8 cellular contexts compared by ENCODE assay signal in the genomic region with DNA sequence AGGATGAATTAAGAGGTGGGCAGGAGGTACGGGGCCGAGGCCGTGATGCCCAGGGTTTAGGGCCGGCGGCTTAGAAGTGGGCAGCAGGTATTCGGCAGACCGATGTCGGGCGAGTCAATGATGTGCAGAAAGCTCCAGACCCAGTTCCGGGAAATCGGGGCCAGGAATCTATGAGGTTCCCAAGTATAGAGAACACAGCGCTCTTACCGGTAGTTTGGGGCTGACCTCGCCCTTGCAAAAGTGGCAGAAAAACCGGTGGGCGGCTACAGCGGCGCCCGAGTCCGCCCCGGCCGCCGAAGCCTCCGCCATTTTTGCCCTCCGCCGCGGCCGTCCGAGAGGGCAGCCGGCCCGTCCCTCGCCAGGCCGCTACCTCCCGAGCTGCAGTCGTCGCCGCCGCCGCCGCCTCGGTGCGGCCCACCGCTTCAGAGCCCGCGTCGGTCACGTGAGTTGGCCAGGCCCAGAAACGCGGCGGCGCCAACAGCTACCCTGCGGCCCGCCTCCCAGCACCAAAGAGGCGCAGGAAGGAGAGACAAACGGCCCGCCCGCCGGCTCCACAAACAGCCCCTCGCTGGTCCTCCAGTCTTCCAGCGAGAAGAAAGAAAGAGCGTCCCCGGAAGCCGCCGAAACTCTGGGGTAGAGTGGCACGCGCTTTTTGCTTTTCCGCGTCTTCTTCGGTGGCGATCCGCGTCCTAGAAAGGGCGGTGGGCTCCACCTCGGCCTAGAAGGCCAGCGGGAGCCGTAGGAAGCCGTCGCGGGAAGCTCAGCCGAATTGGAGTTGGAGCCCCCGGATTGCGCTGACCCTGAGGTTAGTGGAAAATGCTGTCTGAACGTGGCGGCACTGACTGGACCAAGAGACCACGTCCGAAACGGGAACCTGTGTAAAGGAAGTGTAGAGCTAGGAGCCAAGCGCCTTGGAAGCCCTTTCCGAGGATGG. TPM values are rescaled to one million over a fixed set of nuclear protein-coding genes. Genes with fewer than 3 reads are reported as not detected.
DNase-seq lines count a peak whose midpoint lies in the region; ATAC-seq and TF ChIP-seq lines count a peak whose summit lies in the region.

TSS of gene POLR3C (plus strand) at position 636 of the 934 bp plus-strand sequence. CDS start 1,577 bp downstream, outside the sequence.
TSS of gene RNF115 (minus strand) at position 531 of the 934 bp plus-strand sequence. CDS start at position 309, 222 bp downstream.

- TF ChIP-seq CTCF in psoas muscle (IDR thresholded peaks at IDR 0.05) = no peak

- peak; percentile 95 to 97 for DNase-seq in NCI-H187 (lab: John Stamatoyannopoulos, UW)
- peak; percentile 70 to 95 (median 81) for DNase-seq in T-helper 2 cell
- DNase-seq in amygdala (lab: John Stamatoyannopoulos, UW) = peak; percentile 28 to 92 (median 80)
- peak; percentile 96 for DNase-seq in left ventricle myocardium superior
- peak; percentile 94 to 97 for DNase-seq in psoas muscle

- intact Hi-C loops in left ventricle myocardium superior (cut with micrococcal nuclease) = no loop called here
- intact Hi-C loops in psoas muscle (cut with DNase I) = no loop called here

- H3K27me3 ChIP-seq in psoas muscle (ENCODE audit: insufficient read depth in 3 of 3, low read length in 2 of 3) = no peaks in the 10 kb centered on the region

- peak; percentile 83 for TF ChIP-seq POLR2A in GM15510 (IDR thresholded peaks at IDR 0.05; ENCODE audit: borderline replicate concordance, extremely low read depth, insufficient read length)

- 0 to 2% (median 0%) methylated on average over 61 to 89 of the region's 89 CpGs for WGBS in psoas muscle, 3 donors
- 2% methylated on average over 89 of the region's 89 CpGs for WGBS in urinary bladder

- H3K9me3 ChIP-seq in psoas muscle = no peaks in the 10 kb centered on the region

- peak within 1 kb of the TSS; percentile 91 for H3K4me3 ChIP-seq in psoas muscle
- peak within 1 kb of the TSS; percentile 65 for H3K4me3 ChIP-seq in urinary bladder (ENCODE audit: low read depth, low read length)

- H3K4me1 ChIP-seq in psoas muscle = peaks cover 18% of the 10 kb centered on the region
- peaks cover 1% of the 10 kb centered on the region for H3K4me1 ChIP-seq in urinary bladder (ENCODE audit: insufficient read depth)

- H3K36me3 ChIP-seq in psoas muscle (ENCODE audit: insufficient read depth in 1 of 2, low read depth in 1 of 2) (peaks cover 15 to 37% of the 10 kb centered on the region in 2 donors), urinary bladder (ENCODE audit: insufficient read depth) (peaks cover 4% of the 10 kb centered on the region)

- ATAC-seq in HG02938 (IDR thresholded peaks at IDR 0.05; ENCODE audit: unreplicated experiment) = peak; percentile 75
- ATAC-seq in left ventricle myocardium superior = peak; percentile 97
- peak; percentile 94 to 96 (median 96) for ATAC-seq in psoas muscle

- H3K27ac ChIP-seq in psoas muscle = peak within 1 kb of the TSS; percentile 96
- H3K27ac ChIP-seq in urinary bladder (ENCODE audit: low read depth) = peak within 1 kb of the TSS; percentile 54

RNA-seq across cellular contexts. Expression of gene POLR3C, which starts in this region (rescaled TPM):
- 14.9 TPM for total RNA-seq in left ventricle myocardium superior
- total RNA-seq in psoas muscle = 10 to 100 TPM; 13.2 to 21.8 (median 18.9) TPM
- 10 to 100 TPM in 1 of 3 donors, 1 to 10 TPM in 2; 8.6 to 16.8 (median 9.9) TPM for polyA plus RNA-seq in psoas muscle
- total RNA-seq in urinary bladder = 25.6 TPM
- 23.5 TPM for polyA plus RNA-seq in urinary bladder

RNA-seq across cellular contexts. Expression of gene RNF115, which starts in this region (rescaled TPM):
- total RNA-seq in left ventricle myocardium superior (48.2 TPM), psoas muscle (10 to 100 TPM; 44.5 to 81.6 (median 62.8) TPM), urinary bladder (32.4 TPM)
- polyA plus RNA-seq in psoas muscle (10 to 100 TPM in 2 of 3 donors, 1 to 10 TPM in 1; 3.2 to 52.6 (median 24.9) TPM), urinary bladder (9.1 TPM)

Comparison
In these comparisons a context has a peak if more than half of its experiments do, and no peak if none do; other contexts are left out.
1. Peak in every context shown above with its lines: DNase-seq, ATAC-seq, H3K4me3 ChIP-seq and H3K27ac ChIP-seq.